22 cellular contexts compared by ENCODE assay signal in the genomic region with DNA sequence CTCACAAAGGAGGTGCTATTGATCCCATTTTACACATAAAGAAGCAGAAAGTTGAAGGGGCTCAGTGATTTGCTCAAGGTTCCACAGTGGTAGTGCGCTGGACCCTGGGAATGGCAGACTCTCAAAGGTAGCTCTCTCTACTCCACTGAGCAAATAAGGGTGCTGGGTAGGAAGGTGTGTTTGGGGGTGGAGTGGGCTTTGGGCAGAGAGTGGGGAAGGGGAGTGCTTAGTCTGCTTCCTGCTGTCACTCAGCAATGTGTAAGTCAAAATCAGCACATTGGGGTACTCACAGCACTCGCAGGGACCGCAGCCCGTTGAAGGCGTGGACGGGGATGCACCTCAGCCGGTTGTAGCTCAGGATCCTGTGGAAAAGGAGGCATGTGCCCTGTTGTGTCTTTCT.
DNase-seq lines count a peak whose midpoint lies in the region; FAIRE-seq and TF ChIP-seq lines count a peak whose summit lies in the region.
"Had no signal": no experiment of that assay in that cellular context is flagged by ENCODE, and none has a peak within 500 bp of the region (broad histone marks: within the 10 kb centered on the region; RNA-seq: fewer than 3 reads in every experiment).

No MANE protein-coding gene starts in this region.

- H3K27ac ChIP-seq in right atrium auricular region = no peak overlapping the region
- no peak overlapping the region for H3K27ac ChIP-seq in left ventricle myocardium inferior (replicated peaks)
- no peak overlapping the region for H3K27ac ChIP-seq in osteoblast (ENCODE audit: low read depth, low read length)
- H3K27ac ChIP-seq in vagina = no peak overlapping the region
- H3K27ac ChIP-seq: 22Rv1; A549; BLaER1 treated with 17β-estradiol and CSF1 and Interleukin-3, amounts not matched to agents 10 nM and 100 nM; C4-2B had no signal

- no peak for TF ChIP-seq POLR2A in vagina (IDR thresholded peaks at IDR 0.05)

- H3K4me3 ChIP-seq in right atrium auricular region (no peak overlapping the region), left ventricle myocardium inferior (no peak overlapping the region), osteoblast (ENCODE audit: insufficient read depth, low read length) (no peak overlapping the region), vagina (no peak overlapping the region)
- H3K4me3 ChIP-seq: A549; BLaER1 treated with 17β-estradiol and CSF1 and Interleukin-3, amounts not matched to agents 10 nM and 100 nM; GM12878 had no signal

- no peak for FAIRE-seq in HTR-8/SVneo (lab: Jason Lieb, UNC)
- FAIRE-seq: A549, D721Med, GM12878, GM12892, GM18507 had no signal

- TF ChIP-seq CTCF in right atrium auricular region (IDR thresholded peaks at IDR 0.05) = no peak
- TF ChIP-seq CTCF in left ventricle myocardium inferior (IDR thresholded peaks at IDR 0.05; ENCODE audit: borderline replicate concordance) = no peak
- TF ChIP-seq CTCF in osteoblast (IDR thresholded peaks at IDR 0.05; ENCODE audit: extremely low read depth, low read depth, low read length) = no peak
- TF ChIP-seq CTCF in vagina (IDR thresholded peaks at IDR 0.05) = no peak

- H3K79me2 ChIP-seq in osteoblast (ENCODE audit: insufficient read depth, low read length) = no peaks in the 10 kb centered on the region

- H3K36me3 ChIP-seq in right atrium auricular region = peaks cover 18% of the 10 kb centered on the region
- no peaks in the 10 kb centered on the region for H3K36me3 ChIP-seq in left ventricle myocardium inferior
- H3K36me3 ChIP-seq in osteoblast (ENCODE audit: insufficient read depth, low read length) = no peaks in the 10 kb centered on the region
- no peaks in the 10 kb centered on the region for H3K36me3 ChIP-seq in vagina
- H3K36me3 ChIP-seq: BLaER1 treated with 17β-estradiol and CSF1 and Interleukin-3, amounts not matched to agents 10 nM and 100 nM had no signal

- H3K9me3 ChIP-seq in right atrium auricular region (no peaks in the 10 kb centered on the region), left ventricle myocardium inferior (replicated peaks) (no peaks in the 10 kb centered on the region), osteoblast (ENCODE audit: low read depth, low read length) (no peaks in the 10 kb centered on the region), vagina (no peaks in the 10 kb centered on the region)
- H3K9me3 ChIP-seq: A549, Caco-2 had no signal

- H3K4me1 ChIP-seq in right atrium auricular region = no peaks in the 10 kb centered on the region
- H3K4me1 ChIP-seq in left ventricle myocardium inferior = no peaks in the 10 kb centered on the region
- H3K4me1 ChIP-seq in osteoblast (ENCODE audit: insufficient read depth, low read length) = no peaks in the 10 kb centered on the region
- H3K4me1 ChIP-seq in vagina = no peaks in the 10 kb centered on the region
- H3K4me1 ChIP-seq: A549; BLaER1 treated with 17β-estradiol and CSF1 and Interleukin-3, amounts not matched to agents 10 nM and 100 nM; Caco-2 had no signal

- no peaks in the 10 kb centered on the region for H3K27me3 ChIP-seq in right atrium auricular region
- peaks cover 21% of the 10 kb centered on the region for H3K27me3 ChIP-seq in left ventricle myocardium inferior (ENCODE audit: low read depth)
- no peaks in the 10 kb centered on the region for H3K27me3 ChIP-seq in osteoblast (ENCODE audit: insufficient read depth, low read length)
- H3K27me3 ChIP-seq in vagina = no peaks in the 10 kb centered on the region
- H3K27me3 ChIP-seq: BLaER1 treated with 17β-estradiol and CSF1 and Interleukin-3, amounts not matched to agents 10 nM and 100 nM had no signal

- H2AFZ ChIP-seq in osteoblast (ENCODE audit: low read length) = no peak overlapping the region

- no peak overlapping the region for H3K4me2 ChIP-seq in osteoblast (ENCODE audit: insufficient read depth, low read length)
- H3K4me2 ChIP-seq: A549; BLaER1 treated with 17β-estradiol and CSF1 and Interleukin-3, amounts not matched to agents 10 nM and 100 nM had no signal

- intact Hi-C loops in left ventricle myocardium inferior (cut with micrococcal nuclease) = no loop called here
- intact Hi-C loops in vagina (cut with DNase I) = no loop called here

- DNase-seq in right atrium auricular region (ENCODE audit: low spot score) = peak; percentile 16
- DNase-seq in left ventricle myocardium inferior = no peak
- DNase-seq in osteoblast (ENCODE audit: insufficient read length, low spot score, missing footprints) = peak; percentile 60
- DNase-seq in vagina (ENCODE audit: extremely low spot score in 2 of 2) = peak; percentile 69 to 89
- no peak for DNase-seq in HTR-8/SVneo (ENCODE audit: insufficient read length, low spot score)
- DNase-seq in DMS79 (lab: John Stamatoyannopoulos, UW) = no peak
- DNase-seq: AML-193; Caco-2; Calu3; CD4-positive, alpha-beta T cell; CD8-positive, alpha-beta T cell; DND-41; EL; GDM1 had no signal

- no peaks in the 10 kb centered on the region for H4K20me1 ChIP-seq in osteoblast (ENCODE audit: insufficient read depth, low read length)
- H4K20me1 ChIP-seq: BLaER1 treated with 17β-estradiol and CSF1 and Interleukin-3, amounts not matched to agents 10 nM and 100 nM had no signal

Comparison
In these comparisons a context has a peak if more than half of its experiments do, and no peak if none do; other contexts are left out.
1. DNase-seq: peak in right atrium auricular region (single experiment), osteoblast (single experiment) and vagina (2 of 2); none in left ventricle myocardium inferior (single experiment), HTR-8/SVneo (single experiment) and DMS79 (single experiment).